In genomic region chr1:244615301-244615700, GRCh38 we compare ENCODE assay signal across 20 cellular contexts.
"Had no signal": no experiment of that assay in that cellular context is flagged by ENCODE, and none has a peak within 500 bp of the region (broad histone marks: within the 10 kb centered on the region; RNA-seq: fewer than 3 reads in every experiment).

No MANE protein-coding gene starts in this region.

- DNase-seq: activated CD8-positive, alpha-beta memory T cell treated with anti-CD3 and anti-CD28 coated beads for 24 hours; activated CD8-positive, alpha-beta memory T cell treated with anti-CD3 and anti-CD28 coated beads, Interleukin-2, amount 50 U/mL, for 4 hours; activated naive CD4-positive, alpha-beta T cell; activated naive CD8-positive, alpha-beta T cell treated with anti-CD3 and anti-CD28 coated beads for 36 hours; activated T-cell treated with anti-CD3 and anti-CD28 coated beads, Interleukin-2, amount 50 U/mL, for 24 hours; cerebellar nuclear complex; cortex of kidney; erythroblast; foreskin fibroblast; kidney; natural killer cell; stimulated activated CD4-positive, alpha-beta T cell treated with anti-CD3 and anti-CD28 coated beads, Interleukin-2, amount 100 ng/mL, for 48 hours; stimulated activated CD8-positive, alpha-beta memory T cell treated with anti-CD3 and anti-CD28 coated beads, Interleukin-4, amount 100 ng/mL, for 48 hours; stimulated activated naive B cell treated with anti-CD40 and anti-IgM and Interleukin-4, amounts not matched to agents 10 μg/mL and 1 μg/mL and 100 μg/mL, for 72 hours; T-helper 9 cell had no signal

- H3K36me3 ChIP-seq: thoracic aorta had no signal

- H3K4me3 ChIP-seq: thoracic aorta had no signal

- H3K27ac ChIP-seq: thoracic aorta had no signal

- H3K4me1 Mint-ChIP-seq: activated T-helper 17 cell treated with anti-CD3 and anti-CD28 coated beads, Interleukin-2, amount 50 U/mL, for 72 hours; natural killer cell; stimulated activated naive B cell treated with anti-CD40 and anti-IgM and Interleukin-4, amounts not matched to agents 10 μg/mL and 1 μg/mL and 100 μg/mL, for 72 hours had no signal

- H3K27ac Mint-ChIP-seq: activated naive CD8-positive, alpha-beta T cell treated with anti-CD3 and anti-CD28 coated beads for 36 hours; activated T-cell treated with anti-CD3 and anti-CD28 coated beads, Interleukin-2, amount 50 U/mL, for 24 hours; activated T-helper 17 cell treated with anti-CD3 and anti-CD28 coated beads, Interleukin-2, amount 50 U/mL, for 72 hours; mesothelial cell of epicardium; natural killer cell; stimulated activated naive B cell treated with anti-CD40 and anti-IgM and Interleukin-4, amounts not matched to agents 10 μg/mL and 1 μg/mL and 100 μg/mL, for 72 hours; WTC11 had no signal

- H3K4me3 Mint-ChIP-seq: activated naive CD8-positive, alpha-beta T cell treated with anti-CD3 and anti-CD28 coated beads for 36 hours; activated T-cell treated with anti-CD3 and anti-CD28 coated beads, Interleukin-2, amount 50 U/mL, for 24 hours; activated T-helper 17 cell treated with anti-CD3 and anti-CD28 coated beads, Interleukin-2, amount 50 U/mL, for 72 hours; mesothelial cell of epicardium; natural killer cell; stimulated activated naive B cell treated with anti-CD40 and anti-IgM and Interleukin-4, amounts not matched to agents 10 μg/mL and 1 μg/mL and 100 μg/mL, for 72 hours; WTC11 had no signal

- H3K27me3 Mint-ChIP-seq: activated naive CD8-positive, alpha-beta T cell treated with anti-CD3 and anti-CD28 coated beads for 36 hours; activated T-cell treated with anti-CD3 and anti-CD28 coated beads, Interleukin-2, amount 50 U/mL, for 24 hours; activated T-helper 17 cell treated with anti-CD3 and anti-CD28 coated beads, Interleukin-2, amount 50 U/mL, for 72 hours; progenitor cell of endocrine pancreas; stimulated activated naive B cell treated with anti-CD40 and anti-IgM and Interleukin-4, amounts not matched to agents 10 μg/mL and 1 μg/mL and 100 μg/mL, for 72 hours had no signal

- H3K9me3 ChIP-seq: thoracic aorta had no signal

- H3K36me3 Mint-ChIP-seq: activated naive CD8-positive, alpha-beta T cell treated with anti-CD3 and anti-CD28 coated beads for 36 hours; mesothelial cell of epicardium; natural killer cell; stimulated activated naive B cell treated with anti-CD40 and anti-IgM and Interleukin-4, amounts not matched to agents 10 μg/mL and 1 μg/mL and 100 μg/mL, for 72 hours had no signal

- H3K9me3 Mint-ChIP-seq: activated naive CD8-positive, alpha-beta T cell treated with anti-CD3 and anti-CD28 coated beads for 36 hours; activated T-cell treated with anti-CD3 and anti-CD28 coated beads, Interleukin-2, amount 50 U/mL, for 24 hours; activated T-helper 17 cell treated with anti-CD3 and anti-CD28 coated beads, Interleukin-2, amount 50 U/mL, for 72 hours; mesothelial cell of epicardium; natural killer cell; stimulated activated naive B cell treated with anti-CD40 and anti-IgM and Interleukin-4, amounts not matched to agents 10 μg/mL and 1 μg/mL and 100 μg/mL, for 72 hours had no signal
